ENCODE assay signal across 17 cellular contexts in the genomic region with DNA sequence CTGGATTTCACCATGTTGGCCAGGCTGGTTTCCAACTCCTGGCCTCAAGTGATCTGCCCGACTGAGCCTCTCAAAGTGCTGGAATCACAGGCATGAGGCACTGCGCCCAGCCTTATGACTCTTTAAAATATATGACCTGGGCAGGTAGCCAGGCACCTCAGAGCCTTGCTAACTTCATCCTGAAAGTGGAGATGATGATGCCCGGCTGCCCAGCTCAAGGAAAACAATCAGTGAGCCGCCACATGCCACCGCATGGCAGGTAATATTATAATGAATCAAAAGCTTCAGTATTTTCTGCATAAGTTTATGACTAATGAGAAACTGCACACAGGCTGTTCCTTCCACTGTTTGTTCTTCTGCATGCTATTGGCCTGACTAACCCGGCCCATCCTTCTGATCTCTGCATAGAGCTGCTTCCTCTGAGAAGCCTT. TPM values are rescaled to one million over a fixed set of nuclear protein-coding genes. Genes with fewer than 3 reads are reported as not detected.
DNase-seq lines count a peak whose midpoint lies in the region; ATAC-seq and TF ChIP-seq lines count a peak whose summit lies in the region.
"Had no signal": no experiment of that assay in that cellular context is flagged by ENCODE, and none has a peak within 500 bp of the region (broad histone marks: within the 10 kb centered on the region; RNA-seq: fewer than 3 reads in every experiment).

No MANE protein-coding gene starts in this region.

- intact Hi-C loops in ascending aorta (cut with DNase I) = no loop called here

- in situ Hi-C loops in ACHN (cut with HindIII; ENCODE audit: low pct_ligation_motif_present, low pct_unique_long_range_greater_than_20kb, low sequenced_read_pairs) = no loop called here

- no peaks in the 10 kb centered on the region for H3K36me3 ChIP-seq in ascending aorta
- H3K36me3 ChIP-seq: thoracic aorta had no signal

- peak; percentile 15 for DNase-seq in ACHN
- DNase-seq in HPDE6-E6E7 (ENCODE audit: extremely low spot score) = peak; percentile 80
- peak; percentile 45 for DNase-seq in astrocyte of the hippocampus (ENCODE audit: low read depth, low spot score)
- peak; percentile 96 for DNase-seq in kidney tubule cell (ENCODE audit: low spot score)
- DNase-seq in C1 segment of cervical spinal cord (lab: John Stamatoyannopoulos, UW) = no peak
- DNase-seq in nucleus accumbens (lab: John Stamatoyannopoulos, UW) = no peak
- no peak for DNase-seq in ascending aorta (ENCODE audit: low spot score in 2 of 2)
- DNase-seq: activated CD4-positive, alpha-beta T cell treated with anti-CD3 and anti-CD28 coated beads, Interleukin-2, amount 50 U/mL, for 1 hour; activated T-cell treated with anti-CD3 and anti-CD28 coated beads, Interleukin-2, amount 50 U/mL, for 48 hours; DMS53; NCI-H1436; NCI-H524 had no signal

- no peak overlapping the region for H3K27ac ChIP-seq in ascending aorta
- H3K27ac ChIP-seq: parathyroid adenoma, thoracic aorta had no signal

- H3K4me1 ChIP-seq in ascending aorta = no peaks in the 10 kb centered on the region
- H3K4me1 ChIP-seq: parathyroid adenoma had no signal

- TF ChIP-seq CTCF in ascending aorta (IDR thresholded peaks at IDR 0.05) = no peak

- no peaks in the 10 kb centered on the region for H3K9me3 ChIP-seq in ascending aorta
- H3K9me3 ChIP-seq: thoracic aorta had no signal

- no peak overlapping the region for H3K4me3 ChIP-seq in ascending aorta
- H3K4me3 ChIP-seq: thoracic aorta had no signal

- no peak for ATAC-seq in HG03045 (IDR thresholded peaks at IDR 0.05; ENCODE audit: unreplicated experiment)

- H3K27me3 ChIP-seq in ascending aorta = no peaks in the 10 kb centered on the region

RNA-seq across cellular contexts. Expression of gene DMRT1, which starts 30.4 kb away (rescaled TPM):
- total RNA-seq in ascending aorta = not detected
- total RNA-seq: mucosa of gallbladder; T-helper 2 cell treated with Interferon-gamma antibody and Interleukin-4, amounts not matched to agents 100 ng/mL and 5 ng/mL, for 36 hours; thoracic aorta had no signal

Comparison
In these comparisons a context has a peak if more than half of its experiments do, and no peak if none do; other contexts are left out.
1. DNase-seq: peak in ACHN (single experiment), HPDE6-E6E7 (single experiment), astrocyte of the hippocampus (single experiment) and kidney tubule cell (single experiment); none in C1 segment of cervical spinal cord (0 of 14), nucleus accumbens (0 of 56) and ascending aorta (0 of 2).